ENCODE assay signal across 16 cellular contexts in genomic region chr1:62989497-62989896, GRCh38.
A peak's percentile ranks its signal among the peaks of the same experiment; 100 is the strongest.
DNase-seq lines count a peak whose midpoint lies in the region; ATAC-seq, FAIRE-seq and TF ChIP-seq lines count a peak whose summit lies in the region.
"Had no signal": no experiment of that assay in that cellular context is flagged by ENCODE, and none has a peak within 500 bp of the region (broad histone marks: within the 10 kb centered on the region; RNA-seq: fewer than 3 reads in every experiment).

No MANE protein-coding gene starts in this region.

- H3K36me3 ChIP-seq in IMR-90 (ENCODE audit: control insufficient read depth, insufficient read depth, low read length) (no peaks in the 10 kb centered on the region), K562 (ENCODE audit: control insufficient read depth, insufficient read depth, low read length) (no peaks in the 10 kb centered on the region), left lung (no peaks in the 10 kb centered on the region)
- H3K36me3 ChIP-seq: BLaER1 treated with 17β-estradiol and CSF1 and Interleukin-3, amounts not matched to agents 10 nM and 100 nM; Peyer's patch had no signal

- WGBS in IMR-90 (ENCODE audit: extremely low coverage in 2 of 2, insufficient read length in 1 of 2), 2 experiments, result no CpG with 5 or more reads among the region's 5 CpGs
- WGBS in K562 (ENCODE audit: insufficient coverage, low coverage, missing lambda C conversion rate), result 0% methylated on average over 5 of the region's 5 CpGs

- H3K23ac ChIP-seq in IMR-90 (ENCODE audit: low read depth, low read length), result no peak overlapping the region

- H3K56ac ChIP-seq in IMR-90 (ENCODE audit: extremely low read depth, insufficient read depth, low read length), result no peak overlapping the region

- no peak overlapping the region for H3K4me2 ChIP-seq in IMR-90 (ENCODE audit: low read depth, low read length)
- H3K4me2 ChIP-seq in K562 (ENCODE audit: insufficient read depth, low read length), result no peak overlapping the region
- H3K4me2 ChIP-seq: BLaER1 treated with 17β-estradiol and CSF1 and Interleukin-3, amounts not matched to agents 10 nM and 100 nM had no signal

- H2BK5ac ChIP-seq in IMR-90 (ENCODE audit: low read depth, low read length, poor library complexity, severe bottlenecking), result no peak overlapping the region

- no peaks in the 10 kb centered on the region; the same call in 1 of the 2 replicates for H3K27me3 ChIP-seq in IMR-90 (ENCODE audit: control insufficient read depth, insufficient read depth, low read length)
- peaks cover 4 to 10% of the 10 kb centered on the region in 2 experiments; a peak in 4 of 5 replicates for H3K27me3 ChIP-seq in K562 (ENCODE audit: control insufficient read depth in 2 of 2, insufficient read depth in 2 of 2, low read length in 2 of 2)
- no peaks in the 10 kb centered on the region for H3K27me3 ChIP-seq in left lung
- H3K27me3 ChIP-seq: BLaER1 treated with 17β-estradiol and CSF1 and Interleukin-3, amounts not matched to agents 10 nM and 100 nM; Peyer's patch had no signal

- no peaks in the 10 kb centered on the region for H3K4me1 ChIP-seq in IMR-90 (ENCODE audit: control insufficient read depth, insufficient read depth, low read length)
- no peaks in the 10 kb centered on the region for H3K4me1 ChIP-seq in K562 (replicated peaks in 1 of 2; ENCODE audit: control insufficient read depth in 2 of 2, insufficient read depth in 2 of 2, low read length in 2 of 2)
- no peaks in the 10 kb centered on the region for H3K4me1 ChIP-seq in left lung
- H3K4me1 ChIP-seq: BLaER1 treated with 17β-estradiol and CSF1 and Interleukin-3, amounts not matched to agents 10 nM and 100 nM; Peyer's patch had no signal

- peaks cover 38% of the 10 kb centered on the region for H3K27me3 Mint-ChIP-seq in activated T-cell treated with anti-CD3 and anti-CD28 coated beads, Interleukin-2, amount 50 U/mL, for 72 hours (ENCODE audit: low read depth)
- H3K27me3 Mint-ChIP-seq in HFFc6 (ENCODE audit: insufficient read depth), result peaks cover 4% of the 10 kb centered on the region

- POLR2A ChIA-PET in IMR-90 (lab: Charles Lee; ENCODE audit: unreplicated experiment), result no interaction called here
- POLR2A ChIA-PET in K562 (lab: Yijun Ruan, JAX), result interaction anchor here (0.6 kb wide), 1 partner anchor 41 kb away, joined by 3 read pairs; no protein-coding TSS in a partner anchor

- H4K8ac ChIP-seq in IMR-90 (ENCODE audit: low read depth in 2 of 2, low read length in 2 of 2), result no peak overlapping the region

- H3K4me3 ChIP-seq in IMR-90 (ENCODE audit: insufficient read depth, low read depth, low read length), result no peak overlapping the region
- no peak overlapping the region for H3K4me3 ChIP-seq in K562
- H3K4me3 ChIP-seq in left lung, result no peak overlapping the region
- H3K4me3 ChIP-seq: BLaER1 treated with 17β-estradiol and CSF1 and Interleukin-3, amounts not matched to agents 10 nM and 100 nM; Peyer's patch had no signal

- H2BK15ac ChIP-seq in IMR-90 (ENCODE audit: low read depth, low read length), result no peak overlapping the region

- no peak for TF ChIP-seq EP300 in K562 (IDR thresholded peaks at IDR 0.05; ENCODE audit: low read length)

- ATAC-seq in IMR-90 (ENCODE audit: low read depth) (peak; percentile 40; the same call in 1 of the 2 replicates), K562 (peak; percentile 59), GM21825 (IDR thresholded peaks at IDR 0.05; ENCODE audit: unreplicated experiment) (no peak), left lung (no peak)
- no peak for ATAC-seq in activated T-cell treated with anti-CD3 and anti-CD28 coated beads, Interleukin-2, amount 50 U/mL, for 72 hours (replicated peaks in 1 of 2)

- no peak overlapping the region for H2BK20ac ChIP-seq in IMR-90 (ENCODE audit: low read depth, low read length)

- no peaks in the 10 kb centered on the region for H3K79me1 ChIP-seq in IMR-90 (ENCODE audit: low read depth in 1 of 2, low read length in 2 of 2)

- H3K9ac ChIP-seq in IMR-90 (ENCODE audit: low read depth, low read length) (no peak overlapping the region), K562 (ENCODE audit: insufficient read depth in 1 of 2, low read depth in 2 of 2, low read length in 2 of 2) (no peak overlapping the region)
- H3K9ac ChIP-seq: BLaER1 treated with 17β-estradiol and CSF1 and Interleukin-3, amounts not matched to agents 10 nM and 100 nM had no signal

- no peak overlapping the region for H3K4ac ChIP-seq in IMR-90 (ENCODE audit: low read depth, low read length)

- H4K5ac ChIP-seq in IMR-90 (ENCODE audit: low read depth, low read length), result no peak overlapping the region

- H3K9me3 Mint-ChIP-seq in activated T-cell treated with anti-CD3 and anti-CD28 coated beads, Interleukin-2, amount 50 U/mL, for 72 hours, result peaks cover 0 to 7% of the 10 kb centered on the region in 2 donors
- peaks cover 5% of the 10 kb centered on the region for H3K9me3 Mint-ChIP-seq in HFFc6

- H3K18ac ChIP-seq in IMR-90 (ENCODE audit: low read depth, low read length), result no peak overlapping the region

- DNase-seq in IMR-90 (no peak), K562 (ENCODE audit: extremely low read depth in 1 of 4, low spot score in 3 of 4) (peak in 1 of 4 experiments; percentile 14), kidney tubule cell (ENCODE audit: low spot score) (peak; percentile 6), HFFc6 (no peak), left lung (no peak)
- DNase-seq in activated T-cell treated with anti-CD3 and anti-CD28 coated beads, Interleukin-2, amount 50 U/mL, for 72 hours, result no peak
- DNase-seq: activated CD4-positive, CD25-positive, alpha-beta regulatory T cell treated with anti-CD3 and anti-CD28 coated beads, Interleukin-2, amount 50 U/mL, for 72 hours; activated CD8-positive, alpha-beta memory T cell treated with anti-CD3 and anti-CD28 coated beads, Interleukin-2, amount 50 U/mL, for 4 hours; HCEC 1CT; NCI-H226; Peyer's patch had no signal

- H2AK5ac ChIP-seq in IMR-90 (ENCODE audit: low read depth, low read length), result no peak overlapping the region

- no peak for TF ChIP-seq POLR2A in IMR-90 (IDR thresholded peaks at IDR 0.05; ENCODE audit: low read depth, low read length)
- TF ChIP-seq POLR2A in K562 (conservative IDR thresholded peaks at IDR 0.05), result no peak

- no peak overlapping the region for H3K4me3 Mint-ChIP-seq in activated T-cell treated with anti-CD3 and anti-CD28 coated beads, Interleukin-2, amount 50 U/mL, for 72 hours
- no peak overlapping the region for H3K4me3 Mint-ChIP-seq in HFFc6
- H3K4me3 Mint-ChIP-seq: activated naive CD8-positive, alpha-beta T cell; central memory CD8-positive, alpha-beta T cell had no signal

- no peaks in the 10 kb centered on the region for H3K4me1 Mint-ChIP-seq in activated T-cell treated with anti-CD3 and anti-CD28 coated beads, Interleukin-2, amount 50 U/mL, for 72 hours (ENCODE audit: low read depth)
- H3K4me1 Mint-ChIP-seq in HFFc6 (ENCODE audit: low read depth), result no peaks in the 10 kb centered on the region
- H3K4me1 Mint-ChIP-seq: central memory CD8-positive, alpha-beta T cell had no signal

- TF ChIP-seq CTCF in C4-2B (conservative IDR thresholded peaks at IDR 0.05) (peak; percentile 48), IMR-90 (conservative IDR thresholded peaks at IDR 0.05; ENCODE audit: low read depth, low read length) (peak; percentile 31), K562 (IDR thresholded peaks at IDR 0.05 in 2 of 3, conservative IDR thresholded peaks at IDR 0.05 in 1 of 3; ENCODE audit: insufficient read depth in 2 of 3, low read depth in 1 of 3, low read length in 3 of 3) (peak; percentile 44 to 82 (median 66)), HFFc6 (IDR thresholded peaks at IDR 0.05) (no peak), left lung (IDR thresholded peaks at IDR 0.05) (no peak)

- dilution Hi-C loops in IMR-90 (cut with HindIII; ENCODE audit: low sequenced_read_pairs, unreplicated experiment), result no loop called here

- H3K27ac Mint-ChIP-seq in activated T-cell treated with anti-CD3 and anti-CD28 coated beads, Interleukin-2, amount 50 U/mL, for 72 hours, result no peak overlapping the region
- no peak overlapping the region for H3K27ac Mint-ChIP-seq in HFFc6
- H3K27ac Mint-ChIP-seq: activated naive CD8-positive, alpha-beta T cell had no signal

- peak; percentile 72 for FAIRE-seq in K562 (lab: Jason Lieb, UNC)

- H3K9me3 ChIP-seq in IMR-90 (ENCODE audit: control insufficient read depth, insufficient read depth, low read length) (no peaks in the 10 kb centered on the region), K562 (replicated peaks; ENCODE audit: control insufficient read depth, insufficient read depth, low read depth, low read length) (no peaks in the 10 kb centered on the region), left lung (no peaks in the 10 kb centered on the region)
- H3K9me3 ChIP-seq: BLaER1 treated with 17β-estradiol and CSF1 and Interleukin-3, amounts not matched to agents 10 nM and 100 nM; Peyer's patch had no signal

- H3K9me1 ChIP-seq in IMR-90 (ENCODE audit: insufficient read depth, low read length) (no peaks in the 10 kb centered on the region), K562 (ENCODE audit: control insufficient read depth, insufficient read depth, low read length) (no peaks in the 10 kb centered on the region)

- H4K91ac ChIP-seq in IMR-90 (ENCODE audit: insufficient read depth, low read depth, low read length), result no peak overlapping the region

- H3K14ac ChIP-seq in IMR-90 (replicated peaks; ENCODE audit: low read depth, low read length), result no peak overlapping the region

- H4K20me1 ChIP-seq in IMR-90 (ENCODE audit: insufficient read depth, low read length) (no peaks in the 10 kb centered on the region), K562 (replicated peaks; ENCODE audit: control insufficient read depth, insufficient read depth, low read length) (no peaks in the 10 kb centered on the region; the same call in 1 of the 2 replicates)
- H4K20me1 ChIP-seq: BLaER1 treated with 17β-estradiol and CSF1 and Interleukin-3, amounts not matched to agents 10 nM and 100 nM had no signal

- in situ Hi-C loops in IMR-90 (cut with MboI; ENCODE audit: low sequenced_read_pairs), result no loop called here
- in situ Hi-C loops in K562 (cut with MboI), result no loop called here

- no peak overlapping the region for H2BK120ac ChIP-seq in IMR-90 (ENCODE audit: low read depth, low read length)

- H3K36me3 Mint-ChIP-seq in activated T-cell treated with anti-CD3 and anti-CD28 coated beads, Interleukin-2, amount 50 U/mL, for 72 hours (ENCODE audit: insufficient read depth in 2 of 2), result no peaks in the 10 kb centered on the region
- no peaks in the 10 kb centered on the region for H3K36me3 Mint-ChIP-seq in HFFc6 (ENCODE audit: low read depth)
- H3K36me3 Mint-ChIP-seq: activated naive CD8-positive, alpha-beta T cell had no signal

- H3K27ac ChIP-seq in C4-2B (no peak overlapping the region), IMR-90 (ENCODE audit: insufficient read depth, low read length) (no peak overlapping the region), K562 (ENCODE audit: extremely low read depth, low read depth, low read length) (no peak overlapping the region), left lung (no peak overlapping the region)
- H3K27ac ChIP-seq: BLaER1 treated with 17β-estradiol and CSF1 and Interleukin-3, amounts not matched to agents 10 nM and 100 nM; Peyer's patch had no signal

- H2AK9ac ChIP-seq in IMR-90 (replicated peaks; ENCODE audit: low read depth, low read length, poor library complexity), result no peak overlapping the region

- intact Hi-C loops in IMR-90 (cut with micrococcal nuclease), result no loop called here
- intact Hi-C loops in K562 (cut with micrococcal nuclease), result loop anchor here (5.0 kb wide), 1 partner anchor 147 kb away; no protein-coding TSS in a partner anchor
- intact Hi-C loops in left lung (cut with DNase I), result no loop called here

- no peak; the same call in 1 of the 2 replicates for TF ChIP-seq RAD21 in IMR-90 (IDR thresholded peaks at IDR 0.05; ENCODE audit: low read length)
- TF ChIP-seq RAD21 in K562 (CRISPR knock-in tag; conservative IDR thresholded peaks at IDR 0.05 in 1 of 2, IDR thresholded peaks at IDR 0.05 in 1 of 2), result peak in 1 of 2 experiments; percentile 39; a peak in 2 of 4 replicates

- no peak overlapping the region for H2AFZ ChIP-seq in IMR-90 (replicated peaks; ENCODE audit: low read length, poor library complexity)
- no peak overlapping the region for H2AFZ ChIP-seq in K562 (ENCODE audit: low read depth, low read length)

- BruUV-seq in IMR-90 (replicated peaks; lab: Mats Ljungman, UMichigan) (no TSS peak), K562 (replicated peaks; lab: Mats Ljungman, UMichigan) (no TSS peak)

- no peaks in the 10 kb centered on the region for H3K79me2 ChIP-seq in K562 (ENCODE audit: control insufficient read depth, insufficient read depth, low read length)

- CTCF ChIA-PET in IMR-90 (lab: Yijun Ruan, JAX) (no interaction called here), K562 (lab: Yijun Ruan, JAX; ENCODE audit: low intra/inter-chr PET ratio) (no interaction called here)

Comparison
In these comparisons a context has a peak if more than half of its experiments do, and no peak if none do; other contexts are left out.
1. CTCF ChIP-seq: peak in C4-2B (single experiment), IMR-90 (single experiment) and K562 (3 of 3); none in HFFc6 (single experiment) and left lung (0 of 2).
2. ATAC-seq: peak in IMR-90 (single experiment) and K562 (single experiment); none in activated T-cell treated with anti-CD3 and anti-CD28 coated beads, Interleukin-2, amount 50 U/mL, for 72 hours (0 of 2), GM21825 (single experiment) and left lung (single experiment).